18 cellular contexts compared by ENCODE assay signal in the genomic region with DNA sequence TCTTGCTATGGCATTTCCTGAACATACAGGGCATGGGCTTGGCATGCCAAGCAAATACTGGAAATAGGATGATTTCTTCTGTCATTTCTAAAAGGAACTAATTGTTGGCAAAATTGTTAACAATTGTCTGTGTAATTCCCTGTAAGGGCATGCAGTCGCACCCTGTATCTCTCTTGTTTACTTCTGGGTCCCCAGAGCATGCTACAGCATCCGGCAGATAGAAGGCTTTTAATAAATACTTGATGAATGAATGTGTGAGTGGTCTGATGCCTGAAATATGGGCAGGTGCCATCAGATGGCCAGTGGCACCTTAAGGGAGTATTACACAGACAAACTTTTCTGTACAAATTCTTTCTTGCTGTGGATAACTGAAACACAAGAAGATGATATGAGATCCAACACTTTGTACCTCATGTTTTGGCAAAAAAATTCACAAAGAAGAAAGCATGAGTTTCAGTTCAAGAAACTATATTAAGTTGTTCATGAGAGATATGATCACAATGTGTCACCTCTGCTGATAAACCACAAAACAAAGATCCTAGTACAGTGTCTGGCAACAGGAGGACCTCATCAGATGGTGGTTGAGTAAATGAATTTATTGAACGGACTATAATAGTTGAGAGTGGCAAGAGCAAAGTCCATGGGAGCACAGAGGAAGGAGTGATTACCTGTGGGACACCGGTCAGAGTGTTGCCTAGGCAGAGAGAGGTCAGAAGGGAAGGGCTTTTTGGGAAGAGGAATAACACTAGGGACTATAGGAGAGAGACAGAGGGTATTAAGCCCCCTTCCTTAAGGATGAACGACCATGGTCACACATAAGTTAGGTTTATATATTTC.
DNase-seq lines count a peak whose midpoint lies in the region; ATAC-seq and TF ChIP-seq lines count a peak whose summit lies in the region.
"Had no signal": no experiment of that assay in that cellular context is flagged by ENCODE, and none has a peak within 500 bp of the region (broad histone marks: within the 10 kb centered on the region; RNA-seq: fewer than 3 reads in every experiment).

No MANE protein-coding gene starts in this region.

- H3K9me3 Mint-ChIP-seq in activated T-helper 2 cell treated with anti-CD3 and anti-CD28 coated beads, Interferon-gamma antibody, Interleukin-2, Interleukin-4, amounts not matched to agents 10 μg/mL and 5 μg/mL and 100 μg/mL, durations not matched to agents 14 hours and 24 hours and 36 hours, result peaks cover 3% of the 10 kb centered on the region

- peak overlapping the region; percentile 52 for H2AFZ ChIP-seq in DND-41 (ENCODE audit: low read depth, low read length)

- peak overlapping the region; percentile 53 for H3K4me2 ChIP-seq in DND-41 (ENCODE audit: insufficient read depth, low read length)

- peak overlapping the region; percentile 24 for H3K27ac Mint-ChIP-seq in activated T-helper 2 cell treated with anti-CD3 and anti-CD28 coated beads, Interferon-gamma antibody, Interleukin-2, Interleukin-4, amounts not matched to agents 10 μg/mL and 5 μg/mL and 100 μg/mL, durations not matched to agents 14 hours and 24 hours and 36 hours
- H3K27ac Mint-ChIP-seq: B cell; CD8-positive, alpha-beta memory T cell had no signal

- H3K79me2 ChIP-seq in DND-41 (ENCODE audit: insufficient read depth, low read length), result no peaks in the 10 kb centered on the region

- H3K4me1 Mint-ChIP-seq in activated T-helper 2 cell treated with anti-CD3 and anti-CD28 coated beads, Interferon-gamma antibody, Interleukin-2, Interleukin-4, amounts not matched to agents 10 μg/mL and 5 μg/mL and 100 μg/mL, durations not matched to agents 14 hours and 24 hours and 36 hours (ENCODE audit: low read depth), result peaks cover 21% of the 10 kb centered on the region
- H3K4me1 Mint-ChIP-seq: B cell; CD8-positive, alpha-beta memory T cell had no signal

- H3K36me3 Mint-ChIP-seq in activated T-helper 2 cell treated with anti-CD3 and anti-CD28 coated beads, Interferon-gamma antibody, Interleukin-2, Interleukin-4, amounts not matched to agents 10 μg/mL and 5 μg/mL and 100 μg/mL, durations not matched to agents 14 hours and 24 hours and 36 hours (ENCODE audit: low read depth), result peaks cover 3% of the 10 kb centered on the region
- H3K36me3 Mint-ChIP-seq: CD8-positive, alpha-beta memory T cell had no signal

- ATAC-seq in DND-41 (ENCODE audit: insufficient read depth, low read depth) (peak; percentile 31), GM19324 (IDR thresholded peaks at IDR 0.05; ENCODE audit: low FRiP score, unreplicated experiment) (peak; percentile 58), GM21528 (IDR thresholded peaks at IDR 0.05; ENCODE audit: low FRiP score, unreplicated experiment) (no peak)

- no peaks in the 10 kb centered on the region for H4K20me1 ChIP-seq in DND-41 (ENCODE audit: insufficient read depth, low read length)

- peak overlapping the region; percentile 90 for H3K27ac ChIP-seq in DND-41 (ENCODE audit: low read length)

- no peaks in the 10 kb centered on the region for H3K9me3 ChIP-seq in DND-41 (ENCODE audit: insufficient read depth, low read length, severe bottlenecking)
- H3K9me3 ChIP-seq: MG63 had no signal

- no peak for TF ChIP-seq CTCF in DND-41 (IDR thresholded peaks at IDR 0.05; ENCODE audit: borderline replicate concordance, extremely low read depth, low read length, poor library complexity, severe bottlenecking)

- intact Hi-C loops in activated T-helper 2 cell treated with anti-CD3 and anti-CD28 coated beads, Interferon-gamma antibody, Interleukin-2, Interleukin-4, amounts not matched to agents 10 μg/mL and 5 μg/mL and 100 μg/mL, durations not matched to agents 14 hours and 24 hours and 36 hours (cut with micrococcal nuclease), result loop anchor here (1.0 to 10.0 kb wide), 4 partner anchors 123 to 221 kb away; no protein-coding TSS in a partner anchor
- intact Hi-C loops in posterior vena cava (cut with DNase I), result no loop called here

- H3K4me3 Mint-ChIP-seq in activated T-helper 2 cell treated with anti-CD3 and anti-CD28 coated beads, Interferon-gamma antibody, Interleukin-2, Interleukin-4, amounts not matched to agents 10 μg/mL and 5 μg/mL and 100 μg/mL, durations not matched to agents 14 hours and 24 hours and 36 hours (ENCODE audit: low read depth), result no peak overlapping the region
- H3K4me3 Mint-ChIP-seq: B cell; CD8-positive, alpha-beta memory T cell had no signal

- H3K27me3 Mint-ChIP-seq in activated T-helper 2 cell treated with anti-CD3 and anti-CD28 coated beads, Interferon-gamma antibody, Interleukin-2, Interleukin-4, amounts not matched to agents 10 μg/mL and 5 μg/mL and 100 μg/mL, durations not matched to agents 14 hours and 24 hours and 36 hours (ENCODE audit: low read depth), result no peaks in the 10 kb centered on the region

- no peaks in the 10 kb centered on the region for H3K36me3 ChIP-seq in DND-41 (ENCODE audit: insufficient read depth, low read length)
- H3K36me3 ChIP-seq: MG63 had no signal

- no peak overlapping the region; a peak in 1 of 4 replicates for H3K4me3 ChIP-seq in DND-41 (ENCODE audit: low read depth in 1 of 2, low read length in 2 of 2)
- H3K4me3 ChIP-seq: MG63 had no signal

- peak; percentile 24 for DNase-seq in DND-41
- DNase-seq in activated T-helper 2 cell treated with anti-CD3 and anti-CD28 coated beads, Interferon-gamma antibody, Interleukin-2, Interleukin-4, amounts not matched to agents 10 μg/mL and 5 μg/mL and 100 μg/mL, durations not matched to agents 14 hours and 24 hours and 36 hours (ENCODE audit: low spot score), result no peak
- DNase-seq in mucosa of gallbladder (ENCODE audit: low spot score), result peak; percentile 63
- DNase-seq in activated T-cell treated with anti-CD3 and anti-CD28 coated beads, Interleukin-2, amount 50 U/mL, for 1 hour, result no peak
- DNase-seq in central memory CD4-positive, alpha-beta T cell, result no peak
- no peak for DNase-seq in posterior vena cava (ENCODE audit: low spot score)
- DNase-seq: ACHN; CD8-positive, alpha-beta memory T cell; GOT3; KG1; MG63; NCI-H1092 treated with DMSO at 0.1 percent for 48 hours; NCI-H1694; NCI-H2107; NCI-H226 had no signal

- H3K9ac ChIP-seq in DND-41 (ENCODE audit: low read depth, low read length), result peak overlapping the region; percentile 52

- H3K27me3 ChIP-seq in DND-41 (ENCODE audit: insufficient read depth, low read length, poor library complexity), result no peaks in the 10 kb centered on the region
- H3K27me3 ChIP-seq: MG63 had no signal

- peaks cover 37% of the 10 kb centered on the region for H3K4me1 ChIP-seq in DND-41 (ENCODE audit: insufficient read depth, low read length)

Comparison
In these comparisons a context has a peak if more than half of its experiments do, and no peak if none do; other contexts are left out.
1. DNase-seq: peak in DND-41 (single experiment) and mucosa of gallbladder (single experiment); none in activated T-helper 2 cell treated with anti-CD3 and anti-CD28 coated beads, Interferon-gamma antibody, Interleukin-2, Interleukin-4, amounts not matched to agents 10 μg/mL and 5 μg/mL and 100 μg/mL, durations not matched to agents 14 hours and 24 hours and 36 hours (single experiment), activated T-cell treated with anti-CD3 and anti-CD28 coated beads, Interleukin-2, amount 50 U/mL, for 1 hour (single experiment), central memory CD4-positive, alpha-beta T cell (single experiment) and posterior vena cava (single experiment).